In genomic region chr10:83917519-83918506, GRCh38 we compare ENCODE assay signal across 2 cellular contexts.
TF ChIP-seq lines count a peak whose summit lies in the region.

No MANE protein-coding gene starts in this region.

TF ChIP-seq in SK-N-SH, 30 proteins besides CTCF, POLR2A, EP300 and RAD21 (continued from another document):
- TF ChIP-seq REST (IDR thresholded peaks at IDR 0.05; ENCODE audit: low read depth, low read length), result no peak
- TF ChIP-seq MEF2A (IDR thresholded peaks at IDR 0.05; ENCODE audit: borderline replicate concordance, low read depth), result no peak
- no peak for TF ChIP-seq GABPA (IDR thresholded peaks at IDR 0.05; ENCODE audit: low read depth)
- TF ChIP-seq NFIC (IDR thresholded peaks at IDR 0.05; ENCODE audit: borderline replicate concordance), result no peak
- TF ChIP-seq NRF1 (IDR thresholded peaks at IDR 0.05; ENCODE audit: low read depth, low read length), result no peak
- no peak for TF ChIP-seq RCOR1 (IDR thresholded peaks at IDR 0.05; ENCODE audit: low read length)
- no peak for TF ChIP-seq SIN3A (IDR thresholded peaks at IDR 0.05; ENCODE audit: borderline replicate concordance, low read depth, low read length)
- no peak for TF ChIP-seq JUND (IDR thresholded peaks at IDR 0.05)
- TF ChIP-seq PBX3 (IDR thresholded peaks at IDR 0.05), result no peak
- TF ChIP-seq POLR2AphosphoS5 (IDR thresholded peaks at IDR 0.05; ENCODE audit: low read depth, low read length), result no peak
- no peak for TF ChIP-seq YY1 (IDR thresholded peaks at IDR 0.05; ENCODE audit: low read depth)
- TF ChIP-seq RFX5 (IDR thresholded peaks at IDR 0.05; ENCODE audit: low read length), result no peak
- no peak for TF ChIP-seq USF2 (IDR thresholded peaks at IDR 0.05; ENCODE audit: borderline replicate concordance, low read depth, low read length)
- TF ChIP-seq FOXM1 (IDR thresholded peaks at IDR 0.05; ENCODE audit: low read depth), result no peak
- TF ChIP-seq MAX (IDR thresholded peaks at IDR 0.05; ENCODE audit: low read depth), result no peak
- TF ChIP-seq TEAD4 (IDR thresholded peaks at IDR 0.05; ENCODE audit: borderline replicate concordance, insufficient read depth), result no peak

TF ChIP-seq in SK-N-SH treated with all-trans-retinoic acid at 6 μM for 48 hours, 23 proteins besides CTCF, POLR2A, EP300 and RAD21 (continued from another document):
- no peak for TF ChIP-seq RARB (CRISPR knock-in tag; IDR thresholded peaks at IDR 0.05)
- TF ChIP-seq ZC3H10 (CRISPR knock-in tag; IDR thresholded peaks at IDR 0.05), result no peak
- no peak for TF ChIP-seq TSHZ2 (CRISPR knock-in tag; IDR thresholded peaks at IDR 0.05)
TF ChIP-seq in SK-N-SH treated with all-trans-retinoic acid at 6 μM for 48 hours: peak in this region for 0.
